ENCODE assay signal across 12 cellular contexts in genomic region chr6:144347447-144347758, GRCh38.
DNase-seq lines count a peak whose midpoint lies in the region; ATAC-seq, FAIRE-seq and TF ChIP-seq lines count a peak whose summit lies in the region.
"Had no signal": no experiment of that assay in that cellular context is flagged by ENCODE, and none has a peak within 500 bp of the region (broad histone marks: within the 10 kb centered on the region; RNA-seq: fewer than 3 reads in every experiment).

No MANE protein-coding gene starts in this region.

- peak overlapping the region; percentile 38; the same call in 1 of the 2 replicates for H2BK15ac ChIP-seq in H1 (ENCODE audit: low read length)

- 0 out of 2 replicates have a peak overlapping the region, but pooled peaks have one; percentile 5 for H2BK12ac ChIP-seq in H1 (ENCODE audit: low read depth, low read length)

- H3K23ac ChIP-seq in H1 (ENCODE audit: insufficient read length) = no peak overlapping the region

- H3K9ac ChIP-seq in H1 (replicated peaks in 1 of 4; ENCODE audit: extremely low read depth in 1 of 4, low read depth in 3 of 4, low read length in 3 of 4) = no peak overlapping the region

- H3K9me3 ChIP-seq in H1 (ENCODE audit: insufficient read depth in 2 of 2, low read depth in 1 of 2, low read length in 1 of 2) (no peaks in the 10 kb centered on the region), small intestine (ENCODE audit: control insufficient read depth, low read depth) (no peaks in the 10 kb centered on the region)
- H3K9me3 ChIP-seq: pancreas had no signal

- H3K27ac ChIP-seq in RWPE1 (peak overlapping the region; percentile 79), H1 (ENCODE audit: low read depth, low read length) (no peak overlapping the region), small intestine (ENCODE audit: low read depth in 1 of 2, low read length in 1 of 2) (peak overlapping the region; percentile 24 to 64)
- H3K27ac ChIP-seq: pancreas had no signal

- H3K27me3 Mint-ChIP-seq in activated CD4-positive, alpha-beta T cell treated with anti-CD3 and anti-CD28 coated beads, Interleukin-2, amount 10 ng/mL, durations not matched to agents 7 days and 5 days = no peaks in the 10 kb centered on the region

- H2BK5ac ChIP-seq in H1 (ENCODE audit: low read depth, low read length) = no peak overlapping the region

- H3K27me3 ChIP-seq in H1 (replicated peaks in 1 of 4; ENCODE audit: control insufficient read depth in 3 of 4, extremely low read depth in 1 of 4, insufficient read depth in 3 of 4, low read length in 3 of 4) (no peaks in the 10 kb centered on the region), small intestine (ENCODE audit: control insufficient read depth in 2 of 2, insufficient read depth in 2 of 2, low read length in 2 of 2) (no peaks in the 10 kb centered on the region)
- H3K27me3 ChIP-seq: pancreas had no signal

- no peak overlapping the region for H2AFZ ChIP-seq in H1 (ENCODE audit: low read length)

- peaks cover 4% of the 10 kb centered on the region for H3K9me3 Mint-ChIP-seq in activated CD4-positive, alpha-beta T cell treated with anti-CD3 and anti-CD28 coated beads, Interleukin-2, amount 10 ng/mL, durations not matched to agents 7 days and 5 days

- H2BK20ac ChIP-seq in H1 (ENCODE audit: low read length) = no peak overlapping the region

- H4K91ac ChIP-seq in H1 (replicated peaks; ENCODE audit: insufficient read length, low read length) = no peak overlapping the region

- TF ChIP-seq POLR2A in H1 (IDR thresholded peaks at IDR 0.05; ENCODE audit: control extremely low read depth in 1 of 2, low read depth in 2 of 2, low read length in 2 of 2) = no peak

- H2BK120ac ChIP-seq in H1 (replicated peaks; ENCODE audit: low read depth, low read length) = no peak overlapping the region

- CTCF ChIA-PET in activated CD4-positive, alpha-beta T cell treated with anti-CD3 and anti-CD28 coated beads, Interleukin-2, amount 10 ng/mL, durations not matched to agents 7 days and 5 days (lab: Charles Lee) = interaction anchor here (1.0 to 1.1 kb wide), 2 partner anchors 10 to 28 kb away, joined by 3 to 4 read pairs; no protein-coding TSS in a partner anchor
- CTCF ChIA-PET in RWPE1 (lab: Yijun Ruan, JAX) = no interaction called here
- CTCF ChIA-PET in H1 (lab: Charles Lee; ENCODE audit: partially characterized antibody) = interaction anchor here (0.8 to 2.2 kb wide), 4 partner anchors 10 to 81 kb away, joined by 3 to 12 read pairs (median 3); no protein-coding TSS in a partner anchor

- peak overlapping the region; percentile 73 for H3K27ac Mint-ChIP-seq in activated CD4-positive, alpha-beta T cell treated with anti-CD3 and anti-CD28 coated beads, Interleukin-2, amount 10 ng/mL, durations not matched to agents 7 days and 5 days

- H3K4me2 ChIP-seq in H1 (ENCODE audit: insufficient read depth in 1 of 2, low read depth in 2 of 2, low read length in 2 of 2) = no peak overlapping the region

- ATAC-seq in GM18502 (IDR thresholded peaks at IDR 0.05; ENCODE audit: poor library complexity, unreplicated experiment) = no peak
- ATAC-seq: pancreas had no signal

- no peak overlapping the region for H3K56ac ChIP-seq in H1 (replicated peaks; ENCODE audit: insufficient read length, low read depth, low read length)

- H3K23me2 ChIP-seq in H1 (ENCODE audit: low read depth, low read length) = no peaks in the 10 kb centered on the region

- H3K79me1 ChIP-seq in H1 (ENCODE audit: low read depth, low read length) = peaks cover 6% of the 10 kb centered on the region

- peaks cover 73% of the 10 kb centered on the region for H3K4me1 Mint-ChIP-seq in activated CD4-positive, alpha-beta T cell treated with anti-CD3 and anti-CD28 coated beads, Interleukin-2, amount 10 ng/mL, durations not matched to agents 7 days and 5 days

- no peak overlapping the region for H3K4me3 ChIP-seq in H1 (ENCODE audit: extremely low read depth in 1 of 4, insufficient read depth in 2 of 4, low read depth in 3 of 4, low read length in 4 of 4)
- H3K4me3 ChIP-seq in small intestine (ENCODE audit: low read depth in 1 of 2, low read length in 2 of 2) = no peak overlapping the region
- H3K4me3 ChIP-seq: pancreas had no signal

- H3K4me3 Mint-ChIP-seq in activated CD4-positive, alpha-beta T cell treated with anti-CD3 and anti-CD28 coated beads, Interleukin-2, amount 10 ng/mL, durations not matched to agents 7 days and 5 days = peak overlapping the region; percentile 58

- H3K4me1 ChIP-seq in H1 (replicated peaks in 1 of 4; ENCODE audit: control insufficient read depth in 3 of 4, insufficient read depth in 4 of 4, low read length in 3 of 4) (peaks cover 1 to 12% (median 9%) of the 10 kb centered on the region in 4 experiments; a peak in 6 of 7 replicates), small intestine (ENCODE audit: control insufficient read depth in 2 of 2, insufficient read depth in 1 of 2, low read depth in 1 of 2, low read length in 1 of 2) (peaks cover 0 to 11% of the 10 kb centered on the region in 2 donors)

- TF ChIP-seq EP300 in H1 (IDR thresholded peaks at IDR 0.05; ENCODE audit: borderline replicate concordance in 1 of 2, low read depth in 2 of 2, low read length in 2 of 2) = no peak

- FAIRE-seq in H1 (lab: Jason Lieb, UNC) (no peak), small intestine (lab: Jason Lieb, UNC) (no peak)
- FAIRE-seq: pancreas had no signal

- H3K36me3 ChIP-seq in H1 (ENCODE audit: control insufficient read depth in 2 of 4, insufficient read depth in 4 of 4, low read length in 3 of 4) (no peaks in the 10 kb centered on the region), small intestine (ENCODE audit: control insufficient read depth in 2 of 2, insufficient read depth in 2 of 2, low read length in 2 of 2) (no peaks in the 10 kb centered on the region)
- H3K36me3 ChIP-seq: pancreas had no signal

- peaks cover 37% of the 10 kb centered on the region for H3K36me3 Mint-ChIP-seq in activated CD4-positive, alpha-beta T cell treated with anti-CD3 and anti-CD28 coated beads, Interleukin-2, amount 10 ng/mL, durations not matched to agents 7 days and 5 days (ENCODE audit: low read depth)

- H4K20me1 ChIP-seq in H1 (replicated peaks in 1 of 2; ENCODE audit: control insufficient read depth in 1 of 2, insufficient read depth in 2 of 2, low read length in 2 of 2) = peaks cover 0 to 3% of the 10 kb centered on the region in 2 experiments

- TF ChIP-seq RAD21 in H1 (IDR thresholded peaks at IDR 0.05 in 1 of 2, conservative IDR thresholded peaks at IDR 0.05 in 1 of 2; ENCODE audit: low read depth in 2 of 2, low read length in 2 of 2) = no peak

- no peak overlapping the region for H3K14ac ChIP-seq in H1 (ENCODE audit: insufficient read length)

- H3K4ac ChIP-seq in H1 (replicated peaks; ENCODE audit: insufficient read length, low read depth, low read length) = no peak overlapping the region

- no peak for TF ChIP-seq CTCF in RWPE1 (conservative IDR thresholded peaks at IDR 0.05; ENCODE audit: low read depth)
- no peak for TF ChIP-seq CTCF in H1 (IDR thresholded peaks at IDR 0.05; ENCODE audit: control extremely low read depth in 1 of 3, insufficient read depth in 1 of 3, low read depth in 1 of 3, low read length in 3 of 3)

- H3K79me2 ChIP-seq in H1 (ENCODE audit: control insufficient read depth in 1 of 2, insufficient read depth in 2 of 2, low read length in 2 of 2) = peaks cover 5 to 36% of the 10 kb centered on the region in 2 experiments; a peak in 3 of 4 replicates

- H2AK5ac ChIP-seq in H1 (ENCODE audit: low read depth, low read length) = peak overlapping the region; percentile 97; the same call in 1 of the 2 replicates

- H4K5ac ChIP-seq in H1 (ENCODE audit: insufficient read length, low read depth, low read length) = no peak overlapping the region

- POLR2A ChIA-PET in activated CD4-positive, alpha-beta T cell treated with anti-CD3 and anti-CD28 coated beads, Interleukin-2, amount 10 ng/mL, durations not matched to agents 7 days and 5 days (lab: Charles Lee) = no interaction called here
- POLR2A ChIA-PET in RWPE1 (lab: Yijun Ruan, JAX; ENCODE audit: low non-redundant PET) = no interaction called here
- POLR2A ChIA-PET in H1 (lab: Charles Lee; ENCODE audit: partially characterized antibody) = interaction anchor here (0.9 to 1.7 kb wide), 2 partner anchors 10 to 13 kb away, joined by 3 to 5 read pairs; no protein-coding TSS in a partner anchor

- H3K18ac ChIP-seq in H1 (ENCODE audit: extremely low read depth, low read length) = no peak overlapping the region

- no peak for DNase-seq in activated CD4-positive, alpha-beta T cell treated with anti-CD3 and anti-CD28 coated beads, Interleukin-2, amount 10 ng/mL, durations not matched to agents 7 days and 5 days
- no peak for DNase-seq in activated CD4-positive, alpha-beta T cell treated with anti-CD3 and anti-CD28 coated beads, Interleukin-2, amount 50 U/mL, for 4 hours
- DNase-seq in RWPE1 (ENCODE audit: low spot score) = no peak
- DNase-seq in H1 (ENCODE audit: low read depth in 1 of 2, low spot score in 2 of 2) = no peak
- no peak for DNase-seq in small intestine
- no peak for DNase-seq in KG1 (lab: John Stamatoyannopoulos, UW)
- no peak for DNase-seq in occipital lobe (lab: John Stamatoyannopoulos, UW)
- DNase-seq: activated CD4-positive, alpha-beta T cell treated with anti-CD3 and anti-CD28 coated beads, Interleukin-2, amount 50 U/mL, for 1 hour; central memory CD4-positive, alpha-beta T cell; NCI-H1417; pancreas had no signal

- no peak overlapping the region for H4K8ac ChIP-seq in H1 (ENCODE audit: extremely low read depth, insufficient read depth, low read length)

TF ChIP-seq in H1, 55 proteins besides CTCF, POLR2A, EP300 and RAD21 (continues in another document):
- TF ChIP-seq CTBP2 (IDR thresholded peaks at IDR 0.05; ENCODE audit: borderline replicate concordance, insufficient read depth, insufficient read length, low read length) = no peak
- TF ChIP-seq NRF1 (IDR thresholded peaks at IDR 0.05; ENCODE audit: low read depth, low read length) = no peak
- no peak for TF ChIP-seq SP4 (IDR thresholded peaks at IDR 0.05; ENCODE audit: low read length)
- no peak for TF ChIP-seq BCL11A (IDR thresholded peaks at IDR 0.05; ENCODE audit: low read depth in 2 of 2, low read length in 2 of 2)
- no peak for TF ChIP-seq USF2 (IDR thresholded peaks at IDR 0.05; ENCODE audit: low read length)
- no peak for TF ChIP-seq BACH1 (IDR thresholded peaks at IDR 0.05; ENCODE audit: low read length)
- TF ChIP-seq JUN (IDR thresholded peaks at IDR 0.05; ENCODE audit: low read depth, low read length) = no peak
- TF ChIP-seq SRF (IDR thresholded peaks at IDR 0.05; ENCODE audit: low read depth, low read length) = no peak
- no peak for TF ChIP-seq MAFK (IDR thresholded peaks at IDR 0.05; ENCODE audit: low read depth, low read length)
- no peak for TF ChIP-seq KDM1A (IDR thresholded peaks at IDR 0.05; ENCODE audit: borderline replicate concordance, low read length)
- TF ChIP-seq EZH2 (IDR thresholded peaks at IDR 0.05; ENCODE audit: low read depth, low read length, severe bottlenecking) = no peak
